12 cellular contexts compared by ENCODE assay signal in the genomic region with DNA sequence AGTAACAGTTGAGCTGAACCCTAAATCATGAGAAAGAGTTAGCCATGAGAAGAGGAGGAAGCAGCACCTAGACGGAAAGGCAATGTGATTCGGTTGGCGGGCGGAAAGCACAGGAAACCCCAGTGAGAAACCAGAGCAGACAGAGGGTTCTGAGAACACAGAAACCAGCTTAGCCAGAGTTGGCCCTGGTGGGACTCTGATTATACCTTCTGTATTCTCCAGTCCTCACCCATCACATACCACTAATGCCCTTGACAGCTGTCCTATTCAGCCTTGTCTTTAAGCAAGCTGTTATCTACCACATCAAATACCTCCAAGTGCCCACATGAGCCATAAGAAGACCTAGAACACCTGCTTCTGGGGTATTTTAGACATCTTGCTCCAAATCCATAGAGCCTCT. TPM values are rescaled to one million over a fixed set of nuclear protein-coding genes. Genes with fewer than 3 reads are reported as not detected.
DNase-seq lines count a peak whose midpoint lies in the region; ATAC-seq and TF ChIP-seq lines count a peak whose summit lies in the region.
"Had no signal": no experiment of that assay in that cellular context is flagged by ENCODE, and none has a peak within 500 bp of the region (broad histone marks: within the 10 kb centered on the region; RNA-seq: fewer than 3 reads in every experiment).

No MANE protein-coding gene starts in this region.

- H3K27ac Mint-ChIP-seq in activated CD4-positive, alpha-beta T cell treated with anti-CD3 and anti-CD28 coated beads for 36 hours: no peak overlapping the region

- H3K36me3 Mint-ChIP-seq in activated CD4-positive, alpha-beta T cell treated with anti-CD3 and anti-CD28 coated beads for 36 hours (ENCODE audit: low read depth): no peaks in the 10 kb centered on the region

- no peaks in the 10 kb centered on the region for H3K9me3 Mint-ChIP-seq in activated CD4-positive, alpha-beta T cell treated with anti-CD3 and anti-CD28 coated beads for 36 hours (ENCODE audit: low read depth)

- POLR2A ChIA-PET in activated CD4-positive, alpha-beta T cell treated with anti-CD3 and anti-CD28 coated beads for 36 hours (lab: Charles Lee): interaction anchor here (0.6 kb wide), 1 partner anchor 65 kb away, joined by 3 read pairs; no protein-coding TSS in a partner anchor
- POLR2A ChIA-PET in Panc1 (lab: Charles Lee): no interaction called here

- H3K27me3 Mint-ChIP-seq in activated CD4-positive, alpha-beta T cell treated with anti-CD3 and anti-CD28 coated beads for 36 hours: peaks cover 6% of the 10 kb centered on the region

- H3K4me3 ChIP-seq in Panc1 (ENCODE audit: low read depth in 2 of 2, low read length in 2 of 2): no peak overlapping the region
- H3K4me3 ChIP-seq: tibial nerve had no signal

- no peaks in the 10 kb centered on the region for H3K27me3 ChIP-seq in Panc1 (ENCODE audit: control insufficient read depth, insufficient read depth, low read length)
- H3K27me3 ChIP-seq: tibial nerve had no signal

- CTCF ChIA-PET in activated CD4-positive, alpha-beta T cell treated with anti-CD3 and anti-CD28 coated beads for 36 hours (lab: Charles Lee): interaction anchor here (1.0 to 2.7 kb wide), 5 partner anchors 9 to 242 kb away, joined by 3 to 18 read pairs (median 6); no protein-coding TSS in a partner anchor
- CTCF ChIA-PET in Panc1 (lab: Charles Lee): interaction anchor here (0.6 to 1.6 kb wide), 2 partner anchors 17 to 48 kb away, joined by 4 to 6 read pairs; no protein-coding TSS in a partner anchor

- intact Hi-C loops in activated CD4-positive, alpha-beta T cell treated with anti-CD3 and anti-CD28 coated beads for 36 hours (cut with DNase I, micrococcal nuclease): no loop called here
- intact Hi-C loops in Panc1 (cut with micrococcal nuclease; ENCODE audit: unreplicated experiment): no loop called here

- peak; percentile 12 for DNase-seq in activated CD4-positive, alpha-beta T cell treated with anti-CD3 and anti-CD28 coated beads for 36 hours
- no peak for DNase-seq in activated CD4-positive, alpha-beta T cell treated with anti-CD3 and anti-CD28 coated beads for 48 hours
- DNase-seq in Panc1 (ENCODE audit: low read depth, low spot score) (no peak), myocyte (ENCODE audit: low read depth) (peak; percentile 82), NCI-H345 treated with DMSO at 0.1 percent for 48 hours (lab: John Stamatoyannopoulos, UW; ENCODE audit: unreplicated experiment) (no peak)
- no peak for DNase-seq in NK-92 treated with Interleukin-12 subunit alpha and Interleukin-12 subunit beta, amount 100 ng/mL, for 24 hours (lab: John Stamatoyannopoulos, UW)
- DNase-seq: NCI-H1092, NCI-H526 treated with DMSO at 0.1 percent for 48 hours had no signal

- in situ Hi-C loops in Panc1 (cut with HindIII; ENCODE audit: low pct_unique_long_range_greater_than_20kb, low sequenced_read_pairs): no loop called here

- H3K36me3 ChIP-seq in Panc1 (ENCODE audit: control insufficient read depth, insufficient read depth, low read length): no peaks in the 10 kb centered on the region
- H3K36me3 ChIP-seq: tibial nerve had no signal

- BruUV-seq in Panc1 (replicated peaks; lab: Mats Ljungman, UMichigan): no TSS peak

- H3K4me1 ChIP-seq in Panc1 (ENCODE audit: control insufficient read depth, insufficient read depth, low read length): peaks cover 31% of the 10 kb centered on the region
- H3K4me1 ChIP-seq: tibial nerve had no signal

- H3K9me3 ChIP-seq in Panc1 (ENCODE audit: control insufficient read depth, insufficient read depth, low read depth, low read length): no peaks in the 10 kb centered on the region
- H3K9me3 ChIP-seq: tibial nerve had no signal

- no peak overlapping the region for H3K4me3 Mint-ChIP-seq in activated CD4-positive, alpha-beta T cell treated with anti-CD3 and anti-CD28 coated beads for 36 hours

- peaks cover 27% of the 10 kb centered on the region for H3K4me1 Mint-ChIP-seq in activated CD4-positive, alpha-beta T cell treated with anti-CD3 and anti-CD28 coated beads for 36 hours

- H3K27ac ChIP-seq in Panc1 (ENCODE audit: low read length): peak overlapping the region; percentile 89
- H3K27ac ChIP-seq: tibial nerve had no signal

- TF ChIP-seq CTCF in Panc1 (IDR thresholded peaks at IDR 0.05): no peak

- no peak for ATAC-seq in activated CD4-positive, alpha-beta T cell treated with anti-CD3 and anti-CD28 coated beads for 36 hours
- ATAC-seq in GM21390 (IDR thresholded peaks at IDR 0.05; ENCODE audit: unreplicated experiment) (peak; percentile 63), Panc1 (no peak), GM19455 (IDR thresholded peaks at IDR 0.05; ENCODE audit: unreplicated experiment) (no peak)
- ATAC-seq: SK-N-SH treated with all-trans-retinoic acid at 6 μM for 48 hours had no signal

RNA-seq across cellular contexts. Expression of a gene that starts 58.9 kb away (rescaled TPM):
- total RNA-seq in activated CD4-positive, alpha-beta T cell treated with anti-CD3 and anti-CD28 coated beads for 36 hours: 1 to 10 TPM; 2.3 to 3.1 TPM
- total RNA-seq in Panc1 (2021; ENCODE audit: unreplicated experiment): 13.8 TPM
- 8.0 TPM for polyA plus RNA-seq in Panc1 (2012; ENCODE audit: insufficient read length)
- 6.0 and 13.9 TPM in 2 replicates for total RNA-seq in myocyte
- polyA plus RNA-seq in myocyte (2012): 3.2 TPM

Comparison
In these comparisons a context has a peak if more than half of its experiments do, and no peak if none do; other contexts are left out.
1. DNase-seq: peak in activated CD4-positive, alpha-beta T cell treated with anti-CD3 and anti-CD28 coated beads for 36 hours (single experiment) and myocyte (single experiment); none in activated CD4-positive, alpha-beta T cell treated with anti-CD3 and anti-CD28 coated beads for 48 hours (single experiment), Panc1 (single experiment), NCI-H345 treated with DMSO at 0.1 percent for 48 hours (single experiment) and NK-92 treated with Interleukin-12 subunit alpha and Interleukin-12 subunit beta, amount 100 ng/mL, for 24 hours (single experiment).